27 cellular contexts compared by ENCODE assay signal in genomic region chr6:132167966-132168365, GRCh38.
DNase-seq lines count a peak whose midpoint lies in the region; ATAC-seq, FAIRE-seq and TF ChIP-seq lines count a peak whose summit lies in the region.
"Had no signal": no experiment of that assay in that cellular context is flagged by ENCODE, and none has a peak within 500 bp of the region (broad histone marks: within the 10 kb centered on the region; RNA-seq: fewer than 3 reads in every experiment).

No MANE protein-coding gene starts in this region.

- peak overlapping the region; percentile 39; the same call in 1 of the 2 replicates for H3K27ac Mint-ChIP-seq in GM23338
- peak overlapping the region; percentile 34 for H3K27ac Mint-ChIP-seq in chondrocyte (ENCODE audit: unreplicated experiment)
- peak overlapping the region; percentile 99 for H3K27ac Mint-ChIP-seq in neural progenitor cell
- H3K27ac Mint-ChIP-seq in activated naive CD4-positive, alpha-beta T cell treated with anti-CD3 and anti-CD28 coated beads for 36 hours = no peak overlapping the region
- no peak overlapping the region for H3K27ac Mint-ChIP-seq in immature natural killer cell
- H3K27ac Mint-ChIP-seq: activated naive CD4-positive, alpha-beta T cell treated with anti-CD3 and anti-CD28 coated beads, Interleukin-2, amount 50 U/mL, for 24 hours; activated T-cell treated with anti-CD3 and anti-CD28 coated beads, Interleukin-2, amount 50 U/mL, for 24 hours; CD14-positive monocyte; natural killer cell; stimulated activated naive CD8-positive, alpha-beta T cell treated with anti-CD3 and anti-CD28 coated beads, Interleukin-15, amount 100 ng/mL, for 72 hours had no signal

- H3F3A ChIP-seq in GM23338 (replicated peaks; ENCODE audit: low read depth) (no peaks in the 10 kb centered on the region), neural progenitor cell (ENCODE audit: low read depth) (no peaks in the 10 kb centered on the region)

- no peak for FAIRE-seq in small intestine (lab: Jason Lieb, UNC)
- FAIRE-seq: K562 had no signal

- intact Hi-C loops in activated naive CD4-positive, alpha-beta T cell treated with anti-CD3 and anti-CD28 coated beads for 36 hours (cut with micrococcal nuclease) = no loop called here

- no peaks in the 10 kb centered on the region for H3K9me2 ChIP-seq in GM23338 (ENCODE audit: insufficient read depth)

- H3K4me1 Mint-ChIP-seq in GM23338 (peaks cover 7% of the 10 kb centered on the region; the same call in 2 of the 3 replicates), chondrocyte (ENCODE audit: low read depth) (peaks cover 26% of the 10 kb centered on the region), neural progenitor cell (peaks cover 44% of the 10 kb centered on the region), immature natural killer cell (no peaks in the 10 kb centered on the region)
- H3K4me1 Mint-ChIP-seq in activated naive CD4-positive, alpha-beta T cell treated with anti-CD3 and anti-CD28 coated beads for 36 hours (ENCODE audit: low read depth) = no peaks in the 10 kb centered on the region
- H3K4me1 Mint-ChIP-seq: activated naive CD4-positive, alpha-beta T cell treated with anti-CD3 and anti-CD28 coated beads, Interleukin-2, amount 50 U/mL, for 24 hours; CD14-positive monocyte; natural killer cell; stimulated activated naive CD8-positive, alpha-beta T cell treated with anti-CD3 and anti-CD28 coated beads, Interleukin-15, amount 100 ng/mL, for 72 hours had no signal

- peak overlapping the region; percentile 23; the same call in 1 of the 2 replicates for H2AFZ ChIP-seq in GM23338
- peak overlapping the region; percentile 63 for H2AFZ ChIP-seq in neural progenitor cell (replicated peaks)

- H3K9me3 Mint-ChIP-seq in GM23338 (peaks cover 4% of the 10 kb centered on the region; the same call in 2 of the 3 replicates), chondrocyte (ENCODE audit: low read depth) (peaks cover 5% of the 10 kb centered on the region), neural progenitor cell (peaks cover 21% of the 10 kb centered on the region), immature natural killer cell (peaks cover 0 to 3% (median 0%) of the 10 kb centered on the region in 6 donors)
- no peaks in the 10 kb centered on the region for H3K9me3 Mint-ChIP-seq in activated naive CD4-positive, alpha-beta T cell treated with anti-CD3 and anti-CD28 coated beads for 36 hours
- H3K9me3 Mint-ChIP-seq: activated naive CD4-positive, alpha-beta T cell treated with anti-CD3 and anti-CD28 coated beads, Interleukin-2, amount 50 U/mL, for 24 hours; activated T-cell treated with anti-CD3 and anti-CD28 coated beads, Interleukin-2, amount 50 U/mL, for 24 hours; stimulated activated naive CD8-positive, alpha-beta T cell treated with anti-CD3 and anti-CD28 coated beads, Interleukin-15, amount 100 ng/mL, for 72 hours had no signal

- H3K4me2 ChIP-seq in GM23338 = peak overlapping the region; percentile 29; the same call in 1 of the 2 replicates
- no peak overlapping the region for H3K4me2 ChIP-seq in neural progenitor cell
- H3K4me2 ChIP-seq: smooth muscle cell had no signal

- H3K4me3 Mint-ChIP-seq in GM23338 (no peak overlapping the region), chondrocyte (ENCODE audit: unreplicated experiment) (no peak overlapping the region), neural progenitor cell (peak overlapping the region; percentile 59), immature natural killer cell (no peak overlapping the region)
- no peak overlapping the region for H3K4me3 Mint-ChIP-seq in activated naive CD4-positive, alpha-beta T cell treated with anti-CD3 and anti-CD28 coated beads for 36 hours
- H3K4me3 Mint-ChIP-seq: activated naive CD4-positive, alpha-beta T cell treated with anti-CD3 and anti-CD28 coated beads, Interleukin-2, amount 50 U/mL, for 24 hours; activated T-cell treated with anti-CD3 and anti-CD28 coated beads, Interleukin-2, amount 50 U/mL, for 24 hours; CD14-positive monocyte; natural killer cell; stimulated activated naive CD8-positive, alpha-beta T cell treated with anti-CD3 and anti-CD28 coated beads, Interleukin-15, amount 100 ng/mL, for 72 hours had no signal

- H3K27me3 Mint-ChIP-seq in GM23338 (ENCODE audit: insufficient read depth, low read depth, poor library complexity) (no peaks in the 10 kb centered on the region), chondrocyte (ENCODE audit: low read depth) (no peaks in the 10 kb centered on the region), neural progenitor cell (ENCODE audit: insufficient read depth, low read depth) (peaks cover 3% of the 10 kb centered on the region), immature natural killer cell (ENCODE audit: low read depth in 3 of 3) (peaks cover 0 to 2% (median 0%) of the 10 kb centered on the region in 3 donors)
- no peaks in the 10 kb centered on the region for H3K27me3 Mint-ChIP-seq in activated naive CD4-positive, alpha-beta T cell treated with anti-CD3 and anti-CD28 coated beads for 36 hours (ENCODE audit: low read depth)
- H3K27me3 Mint-ChIP-seq: activated naive CD4-positive, alpha-beta T cell treated with anti-CD3 and anti-CD28 coated beads, Interleukin-2, amount 50 U/mL, for 24 hours; stimulated activated naive CD8-positive, alpha-beta T cell treated with anti-CD3 and anti-CD28 coated beads, Interleukin-15, amount 100 ng/mL, for 72 hours had no signal

- H3K4me3 ChIP-seq in GM23338 (no peak overlapping the region), neural progenitor cell (no peak overlapping the region), small intestine (ENCODE audit: low read depth in 1 of 2, low read length in 2 of 2) (no peak overlapping the region)
- H3K4me3 ChIP-seq: gastroesophageal sphincter, K562, prostate gland, smooth muscle cell, transverse colon had no signal

- DNase-seq in GM23338 (ENCODE audit: low spot score) (no peak), NCI-H69 (lab: John Stamatoyannopoulos, UW) (peak; percentile 43), chondrocyte (ENCODE audit: low spot score) (no peak), neural progenitor cell (ENCODE audit: low spot score) (no peak), immature natural killer cell (no peak), HuH-7.5 (ENCODE audit: low spot score) (no peak), small intestine (no peak)
- DNase-seq in activated naive CD4-positive, alpha-beta T cell treated with anti-CD3 and anti-CD28 coated beads for 36 hours = no peak
- DNase-seq: activated CD4-positive, CD25-positive, alpha-beta regulatory T cell; activated T-cell treated with anti-CD3 and anti-CD28 coated beads, Interleukin-2, amount 50 U/mL, for 24 hours; erythroblast; left cardiac atrium; natural killer cell; NCI-H187; NCI-H345; stimulated activated CD4-positive, alpha-beta T cell treated with anti-CD3 and anti-CD28 coated beads, Interleukin-4, amount 100 ng/mL, for 24 hours; stimulated activated naive CD8-positive, alpha-beta T cell treated with anti-CD3 and anti-CD28 coated beads, Interleukin-15, amount 100 ng/mL, for 72 hours; T-helper 9 cell; transverse colon had no signal

- CTCF ChIA-PET in activated naive CD4-positive, alpha-beta T cell treated with anti-CD3 and anti-CD28 coated beads for 36 hours (lab: Charles Lee) = no interaction called here

- no peak overlapping the region for H3K9ac ChIP-seq in neural progenitor cell

- H4K20me1 ChIP-seq in GM23338 (replicated peaks; ENCODE audit: insufficient read depth) (no peaks in the 10 kb centered on the region), neural progenitor cell (ENCODE audit: low read depth) (no peaks in the 10 kb centered on the region)

- H3K36me3 Mint-ChIP-seq in GM23338 (ENCODE audit: low read depth) (no peaks in the 10 kb centered on the region; the same call in 2 of the 3 replicates), chondrocyte (ENCODE audit: low read depth) (peaks cover 2% of the 10 kb centered on the region), neural progenitor cell (peaks cover 10% of the 10 kb centered on the region), immature natural killer cell (no peaks in the 10 kb centered on the region)
- no peaks in the 10 kb centered on the region for H3K36me3 Mint-ChIP-seq in activated naive CD4-positive, alpha-beta T cell treated with anti-CD3 and anti-CD28 coated beads for 36 hours (ENCODE audit: low read depth)
- H3K36me3 Mint-ChIP-seq: activated naive CD4-positive, alpha-beta T cell treated with anti-CD3 and anti-CD28 coated beads, Interleukin-2, amount 50 U/mL, for 24 hours; CD14-positive monocyte; natural killer cell had no signal

- no peaks in the 10 kb centered on the region for H3K27me3 ChIP-seq in GM23338 (ENCODE audit: insufficient read depth)
- H3K27me3 ChIP-seq in neural progenitor cell = no peaks in the 10 kb centered on the region
- no peaks in the 10 kb centered on the region for H3K27me3 ChIP-seq in small intestine (ENCODE audit: control insufficient read depth in 2 of 2, insufficient read depth in 2 of 2, low read length in 2 of 2)
- H3K27me3 ChIP-seq: gastroesophageal sphincter, transverse colon had no signal

- TF ChIP-seq CTCF in GM23338 (conservative IDR thresholded peaks at IDR 0.05; ENCODE audit: low read depth in 2 of 2) (no peak), chondrocyte (IDR thresholded peaks at IDR 0.05) (no peak), neural progenitor cell (IDR thresholded peaks at IDR 0.05) (no peak)

- H3K9me3 ChIP-seq in neural progenitor cell (ENCODE audit: low read depth) = no peaks in the 10 kb centered on the region
- H3K9me3 ChIP-seq in small intestine (ENCODE audit: control insufficient read depth, low read depth) = no peaks in the 10 kb centered on the region
- H3K9me3 ChIP-seq: gastroesophageal sphincter, prostate gland, transverse colon had no signal

- WGBS in small intestine, 3 donors = 9 to 33% (median 14%) methylated on average over 2 of the region's 2 CpGs

- H3K79me2 ChIP-seq in GM23338 (replicated peaks; ENCODE audit: insufficient read depth) (no peaks in the 10 kb centered on the region), neural progenitor cell (ENCODE audit: low read depth) (no peaks in the 10 kb centered on the region)

- no peak overlapping the region for H3K27ac ChIP-seq in GM23338 (ENCODE audit: low read depth)
- no peak overlapping the region for H3K27ac ChIP-seq in neural progenitor cell
- no peak overlapping the region for H3K27ac ChIP-seq in small intestine (ENCODE audit: low read depth in 1 of 2, low read length in 1 of 2)
- H3K27ac ChIP-seq: HL-60, prostate gland, RWPE1, transverse colon had no signal

- no peaks in the 10 kb centered on the region for H3K36me3 ChIP-seq in GM23338 (ENCODE audit: insufficient read depth)
- no peaks in the 10 kb centered on the region for H3K36me3 ChIP-seq in neural progenitor cell
- H3K36me3 ChIP-seq in small intestine (ENCODE audit: control insufficient read depth in 2 of 2, insufficient read depth in 2 of 2, low read length in 2 of 2) = no peaks in the 10 kb centered on the region
- H3K36me3 ChIP-seq: gastroesophageal sphincter, prostate gland, transverse colon had no signal

- ATAC-seq in GM23338 = no peak
- ATAC-seq: gastroesophageal sphincter; K562; left cardiac atrium; natural killer cell; stimulated activated naive CD8-positive, alpha-beta T cell treated with anti-CD3 and anti-CD28 coated beads, Interleukin-15, amount 100 ng/mL, for 72 hours had no signal

- peaks cover 10% of the 10 kb centered on the region for H3K4me1 ChIP-seq in GM23338 (ENCODE audit: insufficient read depth)
- H3K4me1 ChIP-seq in neural progenitor cell = peaks cover 6% of the 10 kb centered on the region
- H3K4me1 ChIP-seq in small intestine (ENCODE audit: control insufficient read depth in 2 of 2, insufficient read depth in 1 of 2, low read depth in 1 of 2, low read length in 1 of 2) = peaks cover 0 to 3% of the 10 kb centered on the region in 2 donors
- H3K4me1 ChIP-seq: prostate gland, transverse colon had no signal

Comparison
In these comparisons a context has a peak if more than half of its experiments do, and no peak if none do; other contexts are left out.
1. H3K27ac Mint-ChIP-seq: peak in GM23338 (single experiment), chondrocyte (single experiment) and neural progenitor cell (single experiment); none in activated naive CD4-positive, alpha-beta T cell treated with anti-CD3 and anti-CD28 coated beads for 36 hours (single experiment) and immature natural killer cell (0 of 6).